19 cellular contexts compared by ENCODE assay signal in the genomic region with DNA sequence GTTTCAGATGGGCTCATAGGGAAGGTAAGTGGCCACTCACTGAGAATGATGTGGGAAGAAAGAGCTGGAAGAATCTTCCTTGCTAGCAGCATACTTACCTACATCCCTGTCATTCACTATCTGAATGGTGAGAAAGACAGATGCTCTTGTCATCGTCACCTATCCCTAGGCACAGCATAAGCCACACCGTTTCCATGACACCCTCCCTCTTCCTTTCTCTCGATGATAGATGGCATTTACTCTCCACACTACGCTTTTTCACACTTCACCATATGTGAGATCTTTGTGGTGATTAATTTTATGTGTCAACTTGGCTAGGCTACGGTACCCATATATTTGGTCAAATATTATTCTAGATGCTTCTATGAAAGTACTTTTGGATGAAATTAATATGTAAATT.
"Had no signal": no experiment of that assay in that cellular context is flagged by ENCODE, and none has a peak within 500 bp of the region (broad histone marks: within the 10 kb centered on the region; RNA-seq: fewer than 3 reads in every experiment).

No MANE protein-coding gene starts in this region.

- H3K4me3 Mint-ChIP-seq: activated CD4-positive, alpha-beta T cell treated with anti-CD3 and anti-CD28 coated beads for 36 hours; activated T-cell treated with anti-CD3 and anti-CD28 coated beads, Interleukin-2, amount 50 U/mL, for 72 hours; mesothelial cell of epicardium; naive B cell; stimulated activated memory B cell treated with anti-CD40 and anti-IgM and Interleukin-4, amounts not matched to agents 10 μg/mL and 1 μg/mL and 100 μg/mL, for 72 hours had no signal

- H3K4me1 Mint-ChIP-seq: activated CD4-positive, alpha-beta T cell treated with anti-CD3 and anti-CD28 coated beads for 36 hours; mesothelial cell of epicardium had no signal

- DNase-seq: activated CD4-positive, alpha-beta T cell treated with anti-CD3 and anti-CD28 coated beads for 36 hours; activated CD4-positive, CD25-positive, alpha-beta regulatory T cell; activated naive CD4-positive, alpha-beta T cell; activated T-cell treated with anti-CD3 and anti-CD28 coated beads for 4 hours; activated T-cell treated with anti-CD3 and anti-CD28 coated beads, Interleukin-2, amount 50 U/mL, for 72 hours; central memory CD4-positive, alpha-beta T cell; dermis blood vessel endothelial cell; effector CD4-positive, alpha-beta T cell; left colon; mammary epithelial cell; naive B cell; sigmoid colon; small intestine; stimulated activated CD4-positive, alpha-beta T cell treated with anti-CD3 and anti-CD28 coated beads, Interleukin-4, amount 100 ng/mL, for 24 hours; stomach; tibial artery had no signal

- H3K36me3 Mint-ChIP-seq: activated naive CD4-positive, alpha-beta T cell treated with anti-CD3 and anti-CD28 coated beads, Interleukin-2, amount 50 U/mL, for 72 hours; mesothelial cell of epicardium; naive B cell; stimulated activated memory B cell treated with anti-CD40 and anti-IgM and Interleukin-4, amounts not matched to agents 10 μg/mL and 1 μg/mL and 100 μg/mL, for 72 hours had no signal

- H3K27ac Mint-ChIP-seq: activated CD4-positive, alpha-beta T cell treated with anti-CD3 and anti-CD28 coated beads for 36 hours; activated naive CD4-positive, alpha-beta T cell treated with anti-CD3 and anti-CD28 coated beads, Interleukin-2, amount 50 U/mL, for 72 hours; activated T-cell treated with anti-CD3 and anti-CD28 coated beads, Interleukin-2, amount 50 U/mL, for 72 hours; mesothelial cell of epicardium; naive B cell; stimulated activated memory B cell treated with anti-CD40 and anti-IgM and Interleukin-4, amounts not matched to agents 10 μg/mL and 1 μg/mL and 100 μg/mL, for 72 hours had no signal

- H3K9me3 Mint-ChIP-seq: activated naive CD4-positive, alpha-beta T cell treated with anti-CD3 and anti-CD28 coated beads, Interleukin-2, amount 50 U/mL, for 72 hours; activated T-cell treated with anti-CD3 and anti-CD28 coated beads, Interleukin-2, amount 50 U/mL, for 72 hours; mesothelial cell of epicardium; naive B cell; stimulated activated memory B cell treated with anti-CD40 and anti-IgM and Interleukin-4, amounts not matched to agents 10 μg/mL and 1 μg/mL and 100 μg/mL, for 72 hours had no signal

- H3K27me3 Mint-ChIP-seq: activated CD4-positive, alpha-beta T cell treated with anti-CD3 and anti-CD28 coated beads for 36 hours; naive B cell; stimulated activated memory B cell treated with anti-CD40 and anti-IgM and Interleukin-4, amounts not matched to agents 10 μg/mL and 1 μg/mL and 100 μg/mL, for 72 hours had no signal
